In genomic region chr16:28826141-28826540, GRCh38 we compare ENCODE assay signal across 1 cellular context.
TF ChIP-seq lines count a peak whose summit lies in the region.

No MANE protein-coding gene starts in this region.

TF ChIP-seq in IMR-90, 13 proteins besides CTCF, POLR2A, EP300 and RAD21:
- TF ChIP-seq MXI1 (IDR thresholded peaks at IDR 0.05; ENCODE audit: borderline replicate concordance, low read depth, low read length), result no peak
- TF ChIP-seq CHD1 (IDR thresholded peaks at IDR 0.05; ENCODE audit: low read depth, low read length), result no peak
- no peak for TF ChIP-seq ELK1 (IDR thresholded peaks at IDR 0.05; ENCODE audit: borderline replicate concordance, low read depth, low read length)
- TF ChIP-seq BHLHE40 (IDR thresholded peaks at IDR 0.05; ENCODE audit: low read depth, low read length), result no peak
- no peak for TF ChIP-seq MAFK (IDR thresholded peaks at IDR 0.05; ENCODE audit: low read depth, low read length)
- TF ChIP-seq CEBPB (IDR thresholded peaks at IDR 0.05; ENCODE audit: low read depth, low read length), result no peak
- no peak for TF ChIP-seq MAZ (IDR thresholded peaks at IDR 0.05; ENCODE audit: borderline replicate concordance, low read depth, low read length)
- no peak for TF ChIP-seq USF2 (IDR thresholded peaks at IDR 0.05; ENCODE audit: low read depth, low read length)
- no peak for TF ChIP-seq NFE2L2 (IDR thresholded peaks at IDR 0.05; ENCODE audit: low read depth, low read length)
- no peak for TF ChIP-seq RCOR1 (IDR thresholded peaks at IDR 0.05; ENCODE audit: insufficient replicate concordance, low read length)
- no peak for TF ChIP-seq RFX5 (IDR thresholded peaks at IDR 0.05; ENCODE audit: low read depth, low read length)
- TF ChIP-seq SMC3 (IDR thresholded peaks at IDR 0.05; ENCODE audit: low read depth, low read length), result no peak; the same call in 1 of the 2 replicates
- no peak for TF ChIP-seq FOS (IDR thresholded peaks at IDR 0.05; ENCODE audit: low read depth, low read length)
TF ChIP-seq in IMR-90: peak in this region for 0.
